Comparison of ENCODE assay signal across 13 cellular contexts in genomic region chr17:42240863-42241262, GRCh38. TPM values are rescaled to one million over a fixed set of nuclear protein-coding genes. Genes with fewer than 3 reads are reported as not detected.
"Had no signal": no experiment of that assay in that cellular context is flagged by ENCODE, and none has a peak within 500 bp of the region (broad histone marks: within the 10 kb centered on the region; RNA-seq: fewer than 3 reads in every experiment).

No MANE protein-coding gene starts in this region.

RNA-seq across cellular contexts. Expression of gene STAT5B, which starts 35.3 kb away (rescaled TPM):
- total RNA-seq: PC-3 had no signal

RNA-seq across cellular contexts. Expression of gene GHDC, which starts 46.6 kb away (rescaled TPM):
- total RNA-seq: PC-3 had no signal

RNA-seq across cellular contexts. Expression of gene STAT5A, which starts 47.4 kb away (rescaled TPM):
- total RNA-seq: PC-3 had no signal

RNA-seq across cellular contexts. Expression of gene HCRT, which starts 55.6 kb away (rescaled TPM):
- total RNA-seq: activated CD4-positive, alpha-beta T cell treated with anti-CD3 and anti-CD28 coated beads for 36 hours; activated CD4-positive, alpha-beta T cell treated with anti-CD3 and anti-CD28 coated beads, Interleukin-2, amount 10 ng/mL, durations not matched to agents 7 days and 5 days; activated CD8-positive, alpha-beta T cell treated with anti-CD3 and anti-CD28 coated beads, Interleukin-2, amount 10 ng/mL, durations not matched to agents 7 days and 5 days; activated naive CD4-positive, alpha-beta T cell treated with anti-CD3 and anti-CD28 coated beads, Interleukin-2, amount 50 U/mL, for 72 hours; activated T-helper 2 cell treated with anti-CD3 and anti-CD28 coated beads, Interferon-gamma antibody, Interleukin-2, Interleukin-4, amounts not matched to agents 10 μg/mL and 5 μg/mL and 100 μg/mL, durations not matched to agents 14 hours and 24 hours and 36 hours; M059J; PC-3; Right ventricle myocardium inferior; SK-MEL-5; T-cell; T-helper 17 cell; WTC11 had no signal
- polyA plus RNA-seq: cardiac muscle cell had no signal

RNA-seq across cellular contexts. Expression of gene KCNH4, which starts 59.9 kb away (rescaled TPM):
- total RNA-seq: cardiac muscle cell, M059J, PC-3 had no signal
- polyA plus RNA-seq: cardiac muscle cell had no signal
